25 cellular contexts compared by ENCODE assay signal in genomic region chr13:111666377-111666776, GRCh38.
DNase-seq lines count a peak whose midpoint lies in the region; ATAC-seq, FAIRE-seq and TF ChIP-seq lines count a peak whose summit lies in the region.
"Had no signal": no experiment of that assay in that cellular context is flagged by ENCODE, and none has a peak within 500 bp of the region (broad histone marks: within the 10 kb centered on the region; RNA-seq: fewer than 3 reads in every experiment).

No MANE protein-coding gene starts in this region.

- no peak for FAIRE-seq in frontal cortex (lab: Jason Lieb, UNC)
- FAIRE-seq: GM12892 had no signal

- peak overlapping the region; percentile 85 for H4K8ac ChIP-seq in neuronal stem cell (ENCODE audit: low read depth, low read length)

- H3K4me1 ChIP-seq in left ventricle myocardium inferior (no peaks in the 10 kb centered on the region), endodermal cell (ENCODE audit: control insufficient read depth, insufficient read depth, low read length) (no peaks in the 10 kb centered on the region), neuronal stem cell (ENCODE audit: control insufficient read depth in 2 of 2, insufficient read depth in 1 of 2, low read depth in 1 of 2, low read length in 2 of 2) (peaks cover 0 to 3% of the 10 kb centered on the region in 2 donors)
- H3K4me1 ChIP-seq: Peyer's patch, SJSA1 had no signal

- no peak overlapping the region for H2AK5ac ChIP-seq in neuronal stem cell (ENCODE audit: low read depth, low read length)

- WGBS in endodermal cell (ENCODE audit: insufficient coverage in 1 of 2, insufficient read length in 1 of 2), 2 experiments = 81 to 85% methylated on average over 15 of the region's 15 CpGs
- no CpG with 5 or more reads among the region's 15 CpGs for WGBS in neuronal stem cell (ENCODE audit: extremely low coverage in 2 of 2, insufficient read length in 2 of 2, insufficient replicate concordance in 1 of 2), 2 donors

- H3K36me3 ChIP-seq in left ventricle myocardium inferior (no peaks in the 10 kb centered on the region), endodermal cell (ENCODE audit: control insufficient read depth, insufficient read depth, low read length) (no peaks in the 10 kb centered on the region), neuronal stem cell (replicated peaks in 1 of 2; ENCODE audit: control insufficient read depth in 2 of 2, insufficient read depth in 2 of 2, low read length in 2 of 2) (peaks cover 0 to 2% of the 10 kb centered on the region in 2 donors)
- H3K36me3 ChIP-seq: Peyer's patch, SJSA1 had no signal

- peaks cover 20% of the 10 kb centered on the region for H3K27me3 Mint-ChIP-seq in endodermal cell (ENCODE audit: insufficient read depth)

- no peak overlapping the region for H3K27ac ChIP-seq in left ventricle myocardium inferior (replicated peaks)
- no peak overlapping the region for H3K27ac ChIP-seq in endodermal cell (ENCODE audit: low read depth, low read length)
- no peak overlapping the region for H3K27ac ChIP-seq in neuronal stem cell (replicated peaks; ENCODE audit: low read length)
- H3K27ac ChIP-seq: HL-60, KMS-11, Peyer's patch, SJSA1 had no signal

- H2BK15ac ChIP-seq in neuronal stem cell (ENCODE audit: low read length) = no peak overlapping the region

- H3K14ac ChIP-seq in neuronal stem cell (ENCODE audit: low read length) = no peak overlapping the region

- DNase-seq in cardiac septum (ENCODE audit: low spot score) (peak; percentile 38), left ventricle myocardium inferior (no peak), endodermal cell (peak; percentile 26), neuronal stem cell (ENCODE audit: low spot score) (no peak), T-helper 1 cell (no peak), frontal cortex (ENCODE audit: low spot score in 2 of 2) (no peak)
- DNase-seq: AML-193; C1 segment of cervical spinal cord; CD8-positive, alpha-beta T cell; DND-41; GOT3; NCI-H1092 treated with DMSO at 0.1 percent for 48 hours; NCI-H1436 treated with DMSO at 0.1 percent for 48 hours; NCI-H2029; NCI-H2227 treated with DMSO at 0.1 percent for 48 hours; NCI-H510A treated with DMSO at 0.1 percent for 48 hours; NCI-H748 treated with DMSO at 0.1 percent for 48 hours; NK-92 treated with Interleukin-12 subunit alpha and Interleukin-12 subunit beta, amount 100 ng/mL, for 24 hours had no signal

- H3K9ac ChIP-seq in endodermal cell (ENCODE audit: extremely low read depth, low read length, poor library complexity, severe bottlenecking) (no peak overlapping the region), neuronal stem cell (ENCODE audit: low read depth, low read length, poor library complexity) (peak overlapping the region; percentile 54)
- H3K9ac ChIP-seq: KMS-11 had no signal

- no peaks in the 10 kb centered on the region for H3K9me3 ChIP-seq in left ventricle myocardium inferior (replicated peaks)
- H3K9me3 ChIP-seq in endodermal cell (ENCODE audit: control insufficient read depth, low read length) = no peaks in the 10 kb centered on the region
- H3K9me3 ChIP-seq in neuronal stem cell (replicated peaks in 1 of 2; ENCODE audit: control insufficient read depth in 2 of 2, insufficient read depth in 1 of 2, low read depth in 1 of 2, low read length in 2 of 2) = peaks cover 0 to 6% of the 10 kb centered on the region in 2 donors
- H3K9me3 ChIP-seq: Peyer's patch had no signal

- TF ChIP-seq CTCF in left ventricle myocardium inferior (IDR thresholded peaks at IDR 0.05; ENCODE audit: borderline replicate concordance) = no peak
- no peak for TF ChIP-seq CTCF in endodermal cell (conservative IDR thresholded peaks at IDR 0.05)

- no peak overlapping the region for H3K4me3 Mint-ChIP-seq in endodermal cell
- H3K4me3 Mint-ChIP-seq: CD8-positive, alpha-beta T cell had no signal

- no peaks in the 10 kb centered on the region for H3K9me3 Mint-ChIP-seq in endodermal cell
- H3K9me3 Mint-ChIP-seq: CD8-positive, alpha-beta T cell had no signal

- no peak overlapping the region for H3K4me2 ChIP-seq in neuronal stem cell (ENCODE audit: insufficient read depth, low read length, poor library complexity, severe bottlenecking)
- H3K4me2 ChIP-seq: KMS-11 had no signal

- peak overlapping the region; percentile 43 for H3K4ac ChIP-seq in neuronal stem cell (ENCODE audit: low read length)

- H3K79me1 ChIP-seq in neuronal stem cell (ENCODE audit: low read depth, low read length) = peaks cover 3% of the 10 kb centered on the region

- no peaks in the 10 kb centered on the region for H3K36me3 Mint-ChIP-seq in endodermal cell (ENCODE audit: low read depth)
- H3K36me3 Mint-ChIP-seq: CD8-positive, alpha-beta T cell had no signal

- intact Hi-C loops in cardiac septum (cut with DNase I) = no loop called here
- intact Hi-C loops in left ventricle myocardium inferior (cut with micrococcal nuclease) = no loop called here

- no peaks in the 10 kb centered on the region for H3K4me1 Mint-ChIP-seq in endodermal cell

- no peak for ATAC-seq in GM18873 (IDR thresholded peaks at IDR 0.05; ENCODE audit: low FRiP score, unreplicated experiment)
- ATAC-seq in HG03521 (IDR thresholded peaks at IDR 0.05; ENCODE audit: unreplicated experiment) = no peak
- ATAC-seq: CD8-positive, alpha-beta T cell had no signal

- H3K27ac Mint-ChIP-seq in endodermal cell = no peak overlapping the region
- H3K27ac Mint-ChIP-seq: CD8-positive, alpha-beta T cell had no signal

- H2BK5ac ChIP-seq in neuronal stem cell (ENCODE audit: low read length) = no peak overlapping the region

- H3K4me3 ChIP-seq in left ventricle myocardium inferior = no peak overlapping the region
- H3K4me3 ChIP-seq in endodermal cell (ENCODE audit: low read length) = no peak overlapping the region
- peak overlapping the region in 1 of 2 donors; percentile 52 for H3K4me3 ChIP-seq in neuronal stem cell (ENCODE audit: low read length in 2 of 2)
- H3K4me3 ChIP-seq: Peyer's patch, SJSA1 had no signal

- no peak overlapping the region for H2BK12ac ChIP-seq in neuronal stem cell (ENCODE audit: low read length)

- peaks cover 48% of the 10 kb centered on the region for H3K27me3 ChIP-seq in left ventricle myocardium inferior (ENCODE audit: low read depth)
- H3K27me3 ChIP-seq in endodermal cell (ENCODE audit: control insufficient read depth, insufficient read depth, low read length, poor library complexity, severe bottlenecking) = peaks cover 18% of the 10 kb centered on the region
- no peaks in the 10 kb centered on the region for H3K27me3 ChIP-seq in neuronal stem cell (ENCODE audit: control insufficient read depth in 3 of 3, insufficient read depth in 3 of 3, low read depth in 1 of 3, low read length in 3 of 3)
- H3K27me3 ChIP-seq: Peyer's patch had no signal

- no peak overlapping the region for H2BK120ac ChIP-seq in neuronal stem cell (ENCODE audit: low read depth, low read length)

- H2AFZ ChIP-seq in neuronal stem cell (ENCODE audit: low read length) = no peak overlapping the region

- peak overlapping the region; percentile 81 for H3K23ac ChIP-seq in neuronal stem cell (ENCODE audit: low read depth, low read length, poor library complexity)

- no peak overlapping the region for H4K91ac ChIP-seq in neuronal stem cell (ENCODE audit: low read depth, low read length, poor library complexity)

- H3K18ac ChIP-seq in neuronal stem cell (ENCODE audit: low read length) = peak overlapping the region; percentile 25

Comparison
In these comparisons a context has a peak if more than half of its experiments do, and no peak if none do; other contexts are left out.
1. DNase-seq: peak in cardiac septum (single experiment) and endodermal cell (single experiment); none in left ventricle myocardium inferior (single experiment), neuronal stem cell (single experiment), T-helper 1 cell (0 of 5) and frontal cortex (0 of 2).